Comparison of ENCODE assay signal across 1 cellular context in the genomic region with DNA sequence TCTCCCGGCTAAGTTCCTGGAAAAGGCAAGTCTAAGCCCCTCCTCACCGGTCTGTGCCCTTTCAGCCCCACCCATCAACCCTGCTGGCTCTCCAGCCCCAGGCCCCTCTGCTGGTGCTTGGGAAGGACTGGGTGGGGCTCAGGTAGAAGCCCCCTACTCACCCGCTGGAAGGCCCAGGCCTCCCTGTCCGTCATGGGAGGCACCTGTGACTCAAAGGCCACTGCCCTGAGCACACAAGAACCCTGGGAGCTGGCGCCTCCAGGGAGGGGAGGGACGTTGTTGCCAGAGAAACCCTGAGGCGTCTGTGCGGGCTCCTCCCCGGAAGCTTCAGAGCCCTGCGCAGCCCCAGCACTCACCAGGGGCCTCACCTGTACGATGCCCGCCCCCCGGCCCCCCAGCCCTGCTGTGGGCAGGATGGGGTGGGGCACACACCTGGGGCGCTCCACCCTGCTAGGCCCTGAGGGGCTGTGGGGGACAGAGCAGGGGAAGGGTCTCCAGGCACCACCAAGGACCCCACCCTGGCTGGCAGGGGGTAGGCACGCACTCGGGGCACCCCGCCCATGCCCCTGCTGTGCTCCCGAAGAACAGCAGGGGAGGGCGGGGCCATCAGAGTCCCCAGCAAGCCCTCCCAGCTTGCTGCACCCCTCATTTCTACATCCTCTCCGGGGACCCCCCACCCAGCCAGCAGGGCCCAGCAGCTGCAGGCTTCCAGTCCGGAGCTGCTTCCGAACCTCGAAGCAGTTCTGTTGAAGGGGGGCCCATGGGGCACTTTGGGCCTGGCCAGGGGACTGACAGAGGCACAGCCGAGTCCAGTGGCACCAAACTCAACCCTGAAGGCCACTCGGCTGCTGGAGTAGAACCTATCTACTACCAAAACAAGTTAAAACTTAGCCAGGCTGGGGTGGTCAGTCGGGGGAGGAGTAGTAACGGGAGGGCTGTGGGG.
TF ChIP-seq lines count a peak whose summit lies in the region.

No MANE protein-coding gene starts in this region.

TF ChIP-seq in WTC11, 78 proteins besides CTCF, POLR2A, EP300 and RAD21 (continued from another document):
- TF ChIP-seq, protein P1, sequence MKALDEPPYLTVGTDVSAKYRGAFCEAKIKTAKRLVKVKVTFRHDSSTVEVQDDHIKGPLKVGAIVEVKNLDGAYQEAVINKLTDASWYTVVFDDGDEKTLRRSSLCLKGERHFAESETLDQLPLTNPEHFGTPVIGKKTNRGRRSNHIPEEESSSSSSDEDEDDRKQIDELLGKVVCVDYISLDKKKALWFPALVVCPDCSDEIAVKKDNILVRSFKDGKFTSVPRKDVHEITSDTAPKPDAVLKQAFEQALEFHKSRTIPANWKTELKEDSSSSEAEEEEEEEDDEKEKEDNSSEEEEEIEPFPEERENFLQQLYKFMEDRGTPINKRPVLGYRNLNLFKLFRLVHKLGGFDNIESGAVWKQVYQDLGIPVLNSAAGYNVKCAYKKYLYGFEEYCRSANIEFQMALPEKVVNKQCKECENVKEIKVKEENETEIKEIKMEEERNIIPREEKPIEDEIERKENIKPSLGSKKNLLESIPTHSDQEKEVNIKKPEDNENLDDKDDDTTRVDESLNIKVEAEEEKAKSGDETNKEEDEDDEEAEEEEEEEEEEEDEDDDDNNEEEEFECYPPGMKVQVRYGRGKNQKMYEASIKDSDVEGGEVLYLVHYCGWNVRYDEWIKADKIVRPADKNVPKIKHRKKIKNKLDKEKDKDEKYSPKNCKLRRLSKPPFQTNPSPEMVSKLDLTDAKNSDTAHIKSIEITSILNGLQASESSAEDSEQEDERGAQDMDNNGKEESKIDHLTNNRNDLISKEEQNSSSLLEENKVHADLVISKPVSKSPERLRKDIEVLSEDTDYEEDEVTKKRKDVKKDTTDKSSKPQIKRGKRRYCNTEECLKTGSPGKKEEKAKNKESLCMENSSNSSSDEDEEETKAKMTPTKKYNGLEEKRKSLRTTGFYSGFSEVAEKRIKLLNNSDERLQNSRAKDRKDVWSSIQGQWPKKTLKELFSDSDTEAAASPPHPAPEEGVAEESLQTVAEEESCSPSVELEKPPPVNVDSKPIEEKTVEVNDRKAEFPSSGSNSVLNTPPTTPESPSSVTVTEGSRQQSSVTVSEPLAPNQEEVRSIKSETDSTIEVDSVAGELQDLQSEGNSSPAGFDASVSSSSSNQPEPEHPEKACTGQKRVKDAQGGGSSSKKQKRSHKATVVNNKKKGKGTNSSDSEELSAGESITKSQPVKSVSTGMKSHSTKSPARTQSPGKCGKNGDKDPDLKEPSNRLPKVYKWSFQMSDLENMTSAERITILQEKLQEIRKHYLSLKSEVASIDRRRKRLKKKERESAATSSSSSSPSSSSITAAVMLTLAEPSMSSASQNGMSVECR (CRISPR knock-in tag; IDR thresholded peaks at IDR 0.05; ENCODE audit: borderline replicate concordance), result no peak
- TF ChIP-seq, protein P2, sequence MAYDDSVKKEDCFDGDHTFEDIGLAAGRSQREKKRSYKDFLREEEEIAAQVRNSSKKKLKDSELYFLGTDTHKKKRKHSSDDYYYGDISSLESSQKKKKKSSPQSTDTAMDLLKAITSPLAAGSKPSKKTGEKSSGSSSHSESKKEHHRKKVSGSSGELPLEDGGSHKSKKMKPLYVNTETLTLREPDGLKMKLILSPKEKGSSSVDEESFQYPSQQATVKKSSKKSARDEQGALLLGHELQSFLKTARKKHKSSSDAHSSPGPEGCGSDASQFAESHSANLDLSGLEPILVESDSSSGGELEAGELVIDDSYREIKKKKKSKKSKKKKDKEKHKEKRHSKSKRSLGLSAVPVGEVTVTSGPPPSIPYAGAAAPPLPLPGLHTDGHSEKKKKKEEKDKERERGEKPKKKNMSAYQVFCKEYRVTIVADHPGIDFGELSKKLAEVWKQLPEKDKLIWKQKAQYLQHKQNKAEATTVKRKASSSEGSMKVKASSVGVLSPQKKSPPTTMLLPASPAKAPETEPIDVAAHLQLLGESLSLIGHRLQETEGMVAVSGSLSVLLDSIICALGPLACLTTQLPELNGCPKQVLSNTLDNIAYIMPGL (CRISPR knock-in tag; IDR thresholded peaks at IDR 0.05), result no peak
- no peak for TF ChIP-seq ZNF121 (CRISPR knock-in tag; IDR thresholded peaks at IDR 0.05)
- TF ChIP-seq ATF1 (CRISPR knock-in tag; IDR thresholded peaks at IDR 0.05), result no peak
- TF ChIP-seq FOXK1 (CRISPR knock-in tag; IDR thresholded peaks at IDR 0.05), result no peak
- TF ChIP-seq, protein P3, sequence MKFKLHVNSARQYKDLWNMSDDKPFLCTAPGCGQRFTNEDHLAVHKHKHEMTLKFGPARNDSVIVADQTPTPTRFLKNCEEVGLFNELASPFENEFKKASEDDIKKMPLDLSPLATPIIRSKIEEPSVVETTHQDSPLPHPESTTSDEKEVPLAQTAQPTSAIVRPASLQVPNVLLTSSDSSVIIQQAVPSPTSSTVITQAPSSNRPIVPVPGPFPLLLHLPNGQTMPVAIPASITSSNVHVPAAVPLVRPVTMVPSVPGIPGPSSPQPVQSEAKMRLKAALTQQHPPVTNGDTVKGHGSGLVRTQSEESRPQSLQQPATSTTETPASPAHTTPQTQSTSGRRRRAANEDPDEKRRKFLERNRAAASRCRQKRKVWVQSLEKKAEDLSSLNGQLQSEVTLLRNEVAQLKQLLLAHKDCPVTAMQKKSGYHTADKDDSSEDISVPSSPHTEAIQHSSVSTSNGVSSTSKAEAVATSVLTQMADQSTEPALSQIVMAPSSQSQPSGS (CRISPR knock-in tag; IDR thresholded peaks at IDR 0.05; ENCODE audit: borderline replicate concordance, low read depth), result no peak
- TF ChIP-seq, protein P4, sequence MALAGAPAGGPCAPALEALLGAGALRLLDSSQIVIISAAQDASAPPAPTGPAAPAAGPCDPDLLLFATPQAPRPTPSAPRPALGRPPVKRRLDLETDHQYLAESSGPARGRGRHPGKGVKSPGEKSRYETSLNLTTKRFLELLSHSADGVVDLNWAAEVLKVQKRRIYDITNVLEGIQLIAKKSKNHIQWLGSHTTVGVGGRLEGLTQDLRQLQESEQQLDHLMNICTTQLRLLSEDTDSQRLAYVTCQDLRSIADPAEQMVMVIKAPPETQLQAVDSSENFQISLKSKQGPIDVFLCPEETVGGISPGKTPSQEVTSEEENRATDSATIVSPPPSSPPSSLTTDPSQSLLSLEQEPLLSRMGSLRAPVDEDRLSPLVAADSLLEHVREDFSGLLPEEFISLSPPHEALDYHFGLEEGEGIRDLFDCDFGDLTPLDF (CRISPR knock-in tag; IDR thresholded peaks at IDR 0.05), result no peak
- TF ChIP-seq, protein P5, sequence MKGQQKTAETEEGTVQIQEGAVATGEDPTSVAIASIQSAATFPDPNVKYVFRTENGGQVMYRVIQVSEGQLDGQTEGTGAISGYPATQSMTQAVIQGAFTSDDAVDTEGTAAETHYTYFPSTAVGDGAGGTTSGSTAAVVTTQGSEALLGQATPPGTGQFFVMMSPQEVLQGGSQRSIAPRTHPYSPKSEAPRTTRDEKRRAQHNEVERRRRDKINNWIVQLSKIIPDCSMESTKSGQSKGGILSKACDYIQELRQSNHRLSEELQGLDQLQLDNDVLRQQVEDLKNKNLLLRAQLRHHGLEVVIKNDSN (CRISPR knock-in tag; IDR thresholded peaks at IDR 0.05), result no peak
- TF ChIP-seq, protein P6, sequence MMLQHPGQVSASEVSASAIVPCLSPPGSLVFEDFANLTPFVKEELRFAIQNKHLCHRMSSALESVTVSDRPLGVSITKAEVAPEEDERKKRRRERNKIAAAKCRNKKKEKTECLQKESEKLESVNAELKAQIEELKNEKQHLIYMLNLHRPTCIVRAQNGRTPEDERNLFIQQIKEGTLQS (CRISPR knock-in tag; conservative IDR thresholded peaks at IDR 0.05), result no peak
